8 cellular contexts compared by ENCODE assay signal in genomic region chr20:38471987-38472512, GRCh38. TPM values are rescaled to one million over a fixed set of nuclear protein-coding genes. Genes with fewer than 3 reads are reported as not detected.
DNase-seq lines count a peak whose midpoint lies in the region; ATAC-seq, FAIRE-seq and TF ChIP-seq lines count a peak whose summit lies in the region.

No MANE protein-coding gene starts in this region.

- CTCF ChIA-PET in A673 (lab: Charles Lee), result interaction anchor here (1.0 to 1.2 kb wide), 2 partner anchors 26 to 37 kb away, joined by 4 read pairs; partner anchors contain the start of gene SNHG17

- peak overlapping the region; percentile 74 for H3K4me2 ChIP-seq in mesenchymal stem cell (ENCODE audit: low read length, poor library complexity, severe bottlenecking)

- peak overlapping the region; percentile 92 for H4K8ac ChIP-seq in mesenchymal stem cell (ENCODE audit: low read length)

- H2AK5ac ChIP-seq in mesenchymal stem cell (ENCODE audit: low read length, severe bottlenecking), result no peak overlapping the region

- H3K36me3 ChIP-seq in A673 (ENCODE audit: insufficient read depth, low read length, poor library complexity, severe bottlenecking) (no peaks in the 10 kb centered on the region), body of pancreas (replicated peaks in 1 of 2; ENCODE audit: insufficient read depth in 1 of 2, low read depth in 2 of 2) (no peaks in the 10 kb centered on the region), mesenchymal stem cell (ENCODE audit: control insufficient read depth in 1 of 2, insufficient read depth in 2 of 2, low read depth in 1 of 2, low read length in 2 of 2) (no peaks in the 10 kb centered on the region)

- POLR2A ChIA-PET in A673 (lab: Charles Lee; ENCODE audit: low non-redundant PET), result interaction anchor here (0.6 to 1.2 kb wide), 2 partner anchors 37 to 56 kb away, joined by 4 read pairs; partner anchors contain the start of gene SNHG17

- no peak for TF ChIP-seq CTCF in A673 (conservative IDR thresholded peaks at IDR 0.05; ENCODE audit: low read depth, low read length)
- TF ChIP-seq CTCF in HFF-Myc (IDR thresholded peaks at IDR 0.05; ENCODE audit: low read depth, low read length, missing control alignments), result no peak
- no peak for TF ChIP-seq CTCF in body of pancreas (IDR thresholded peaks at IDR 0.05)

- peak overlapping the region; percentile 90 for H3K9ac ChIP-seq in mesenchymal stem cell (ENCODE audit: low read length)

- no peak overlapping the region for H2AFZ ChIP-seq in mesenchymal stem cell (ENCODE audit: low read depth, low read length)

- no peak overlapping the region for H4K91ac ChIP-seq in mesenchymal stem cell (ENCODE audit: low read length)

- FAIRE-seq in RCC 7860 (lab: Jason Lieb, UNC), result no peak

- H3K27ac ChIP-seq in A673 (ENCODE audit: low read depth, low read length, poor library complexity, severe bottlenecking), result peak overlapping the region; percentile 49
- peak overlapping the region; percentile 71 to 95 (median 90) for H3K27ac ChIP-seq in body of pancreas
- peak overlapping the region; percentile 9 for H3K27ac ChIP-seq in mesenchymal stem cell (ENCODE audit: low read length, poor library complexity, severe bottlenecking)

- no peak for TF ChIP-seq POLR2A in body of pancreas (IDR thresholded peaks at IDR 0.05)

- peak; percentile 1 for ATAC-seq in body of pancreas

- H3K4me1 ChIP-seq in A673 (ENCODE audit: insufficient read depth, low read length, poor library complexity, severe bottlenecking) (peaks cover 8% of the 10 kb centered on the region), body of pancreas (peaks cover 25% of the 10 kb centered on the region), mesenchymal stem cell (ENCODE audit: control insufficient read depth, insufficient read depth, low read depth, low read length) (peaks cover 10% of the 10 kb centered on the region)

- H3K27me3 ChIP-seq in A673 (replicated peaks; ENCODE audit: insufficient read depth, low read depth, low read length, poor library complexity) (no peaks in the 10 kb centered on the region), body of pancreas (no peaks in the 10 kb centered on the region), mesenchymal stem cell (ENCODE audit: control insufficient read depth in 1 of 2, insufficient read depth in 1 of 2, low read length in 2 of 2) (peaks cover 7 to 15% of the 10 kb centered on the region in 2 experiments)

- no peak overlapping the region for H2BK12ac ChIP-seq in mesenchymal stem cell (ENCODE audit: low read length in 2 of 2)

- no peak overlapping the region for H2BK120ac ChIP-seq in mesenchymal stem cell (ENCODE audit: low read depth, low read length)

- peaks cover 9% of the 10 kb centered on the region for H3K79me1 ChIP-seq in mesenchymal stem cell (replicated peaks; ENCODE audit: low read length, poor library complexity, severe bottlenecking)

- H3K4ac ChIP-seq in mesenchymal stem cell (ENCODE audit: low read depth in 1 of 2, low read length in 2 of 2), result no peak overlapping the region

- BruUV-seq in A673 (replicated peaks; lab: Mats Ljungman, UMichigan), result no TSS peak

- H3K23ac ChIP-seq in mesenchymal stem cell (ENCODE audit: low read length in 2 of 2), result no peak overlapping the region

- no peak overlapping the region for H2BK5ac ChIP-seq in mesenchymal stem cell (ENCODE audit: low read depth, low read length, poor library complexity, severe bottlenecking)

- intact Hi-C loops in A673 (cut with micrococcal nuclease; ENCODE audit: unreplicated experiment), result loop anchor here (2.0 kb wide), 1 partner anchor 37 kb away; the partner anchor contains the start of gene SNHG17
- intact Hi-C loops in body of pancreas (cut with DNase I), result no loop called here

- H3K14ac ChIP-seq in mesenchymal stem cell (ENCODE audit: low read length in 2 of 2), result no peak overlapping the region

- 6 to 7% methylated on average over 12 of the region's 12 CpGs for WGBS in body of pancreas, 2 donors
- WGBS in mesenchymal stem cell, result 44% methylated on average over 11 of the region's 12 CpGs

- H2BK15ac ChIP-seq in mesenchymal stem cell (ENCODE audit: low read depth, poor library complexity, severe bottlenecking), result no peak overlapping the region

- no peak overlapping the region for H3K18ac ChIP-seq in mesenchymal stem cell (ENCODE audit: low read depth in 1 of 2, low read length in 2 of 2)

- no peak for DNase-seq in A673 (ENCODE audit: low spot score)
- no peak for DNase-seq in HFF-Myc (ENCODE audit: extremely low read depth, low read depth)
- no peak for DNase-seq in body of pancreas
- DNase-seq in mesenchymal stem cell, result no peak
- DNase-seq in RCC 7860 (ENCODE audit: low spot score), result no peak
- no peak for DNase-seq in NCI-H526 treated with DMSO at 0.1 percent for 48 hours (lab: John Stamatoyannopoulos, UW)
- no peak for DNase-seq in NOMO-1 (lab: John Stamatoyannopoulos, UW; ENCODE audit: unreplicated experiment in 2 of 2)
- DNase-seq in foreskin melanocyte, result no peak

- H3K4me3 ChIP-seq in A673 (ENCODE audit: low read depth, low read length, poor library complexity, severe bottlenecking) (peak overlapping the region; percentile 86), HFF-Myc (replicated peaks; ENCODE audit: low read depth, low read length) (peak overlapping the region; percentile 90), body of pancreas (peak overlapping the region in 1 of 2 donors; percentile 38), mesenchymal stem cell (ENCODE audit: insufficient read depth in 1 of 2, low read depth in 1 of 2, low read length in 2 of 2) (peak overlapping the region; percentile 34 to 87)

- H3K9me3 ChIP-seq in A673 (ENCODE audit: low read depth, low read length, poor library complexity, severe bottlenecking), result no peaks in the 10 kb centered on the region
- no peaks in the 10 kb centered on the region for H3K9me3 ChIP-seq in body of pancreas
- no peaks in the 10 kb centered on the region for H3K9me3 ChIP-seq in mesenchymal stem cell (ENCODE audit: control insufficient read depth, low read length)

RNA-seq across cellular contexts. Expression of gene RALGAPB, which starts 0.6 kb away (rescaled TPM):
- 32.6 and 34.4 TPM in 2 replicates for total RNA-seq in A673 (2021)
- total RNA-seq in body of pancreas, result 10 to 100 TPM; 23.1 to 24.4 TPM
- polyA plus RNA-seq in mesenchymal stem cell (2013, experiment 1 of 2), result 17.5 TPM
- polyA plus RNA-seq in mesenchymal stem cell (2013, experiment 2 of 2), result 16.6 TPM

RNA-seq across cellular contexts. Expression of gene SNHG17, which starts 36.9 kb away (rescaled TPM):
- total RNA-seq in A673 (2021), result 91.4 and 105 TPM in 2 replicates
- 10 to 100 TPM; 18.2 to 42.5 TPM for total RNA-seq in body of pancreas
- 33.0 TPM for polyA plus RNA-seq in mesenchymal stem cell (2013, experiment 1 of 2)
- polyA plus RNA-seq in mesenchymal stem cell (2013, experiment 2 of 2), result 30.3 TPM

Comparison
In these comparisons a context has a peak if more than half of its experiments do, and no peak if none do; other contexts are left out.
1. H3K27ac ChIP-seq: peak in every context shown above with its lines; median percentile 90 in body of pancreas; 49 in A673; 9 in mesenchymal stem cell.